8 cellular contexts compared by ENCODE assay signal in genomic region chr7:112454191-112454590, GRCh38. TPM values are rescaled to one million over a fixed set of nuclear protein-coding genes. Genes with fewer than 3 reads are reported as not detected.
DNase-seq lines count a peak whose midpoint lies in the region; ATAC-seq and TF ChIP-seq lines count a peak whose summit lies in the region.
"Not testable (repeated sequence)": the region's sequence is repeated elsewhere in the genome, so short reads cannot be mapped to it uniquely, and the experiment has no call there.
"Had no signal": no experiment of that assay in that cellular context is flagged by ENCODE, and none has a peak within 500 bp of the region (broad histone marks: within the 10 kb centered on the region; RNA-seq: fewer than 3 reads in every experiment).

No MANE protein-coding gene starts in this region.

- DNase-seq in H9; ascending aorta (ENCODE audit: low spot score in 2 of 2); effector memory CD8-positive, alpha-beta T cell; heart left ventricle; thyroid gland: not testable (repeated sequence)
- peak in 1 of 2 donors; percentile 62 for DNase-seq in gastrocnemius medialis

- H4K91ac ChIP-seq in H9 (ENCODE audit: insufficient read length, low read depth, low read length) = not testable (repeated sequence)

- not testable (repeated sequence) for H3K27ac Mint-ChIP-seq in H9
- H3K27ac Mint-ChIP-seq in effector memory CD8-positive, alpha-beta T cell = peak overlapping the region; percentile 5 to 12

- 0 out of 3 replicates have a peak, but pooled peaks have one; percentile 11 for TF ChIP-seq CTCF in H9 (conservative IDR thresholded peaks at IDR 0.05)
- TF ChIP-seq CTCF in ascending aorta (IDR thresholded peaks at IDR 0.05); heart left ventricle (IDR thresholded peaks at IDR 0.05); gastrocnemius medialis (IDR thresholded peaks at IDR 0.05 in 4 of 5, conservative IDR thresholded peaks at IDR 0.05 in 1 of 5); thyroid gland (IDR thresholded peaks at IDR 0.05): not testable (repeated sequence)

- H2BK120ac ChIP-seq in H9 (ENCODE audit: low read depth, low read length, poor library complexity, severe bottlenecking) = not testable (repeated sequence)

- H3K36me3 ChIP-seq in ascending aorta (peaks cover 20 to 37% of the 10 kb centered on the region in 2 donors), heart left ventricle (peaks cover 0 to 42% (median 38%) of the 10 kb centered on the region in 9 donors), muscle layer of colon (ENCODE audit: insufficient read depth, low read length) (peaks cover 30% of the 10 kb centered on the region), gastrocnemius medialis (peaks cover 0 to 33% of the 10 kb centered on the region in 2 donors), thyroid gland (peaks cover 11 to 27% of the 10 kb centered on the region in 2 donors)

- H4K20me1 ChIP-seq in H9 (ENCODE audit: control insufficient read depth, insufficient read depth, insufficient read length) = not testable (repeated sequence)

- H3K4me3 ChIP-seq in ascending aorta (peak overlapping the region; percentile 78 to 96), heart left ventricle (peak overlapping the region in 9 of 12 donors; percentile 13 to 99 (median 85)), gastrocnemius medialis (peak overlapping the region; percentile 87 to 92 (median 90))
- H3K4me3 ChIP-seq in muscle layer of colon (ENCODE audit: low read depth in 1 of 2, low read length in 2 of 2); thyroid gland (replicated peaks in 1 of 3): not testable (repeated sequence)

- in situ Hi-C loops in gastrocnemius medialis (cut with MboI; ENCODE audit: low sequenced_read_pairs in 4 of 4) = loop anchor here in 1 of 4 donors (10.0 kb wide), 1 partner anchor 249 kb away; the partner anchor contains the start of genes DOCK4 and ZNF277

- H3K9me3 ChIP-seq in H9 (ENCODE audit: control insufficient read depth, low read depth, low read length); ascending aorta; heart left ventricle; muscle layer of colon (ENCODE audit: low read length); gastrocnemius medialis; thyroid gland: not testable (repeated sequence)

- H3K18ac ChIP-seq in H9 (ENCODE audit: insufficient read length, low read depth, low read length) = not testable (repeated sequence)

- not testable (repeated sequence) for H3K56ac ChIP-seq in H9 (ENCODE audit: insufficient read length, low read depth, low read length)

- H3T11ph ChIP-seq in H9 (ENCODE audit: low read length) = not testable (repeated sequence)

- H3K23me2 ChIP-seq in H9 (ENCODE audit: insufficient read length, low read depth, low read length, poor library complexity, severe bottlenecking) = not testable (repeated sequence)

- not testable (repeated sequence) for H3K9ac ChIP-seq in H9 (ENCODE audit: extremely low read depth, insufficient read length, low read length); muscle layer of colon (ENCODE audit: low read length)

- not testable (repeated sequence) for H4K8ac ChIP-seq in H9 (replicated peaks; ENCODE audit: insufficient read length, low read depth, low read length)

- not testable (repeated sequence) for H3K4me2 ChIP-seq in H9 (ENCODE audit: insufficient read depth, insufficient read length, low read length)

- H3K14ac ChIP-seq in H9 (ENCODE audit: insufficient read depth, low read length) = not testable (repeated sequence)

- H2BK5ac ChIP-seq in H9 (ENCODE audit: insufficient read length, low read length) = not testable (repeated sequence)

- H3K23ac ChIP-seq in H9 (ENCODE audit: insufficient read length, low read depth, low read length) = not testable (repeated sequence)

- H2AK5ac ChIP-seq in H9 (ENCODE audit: insufficient read length, low read length) = not testable (repeated sequence)

- not testable (repeated sequence) for ATAC-seq in effector memory CD8-positive, alpha-beta T cell (replicated peaks); heart left ventricle; gastrocnemius medialis

- not testable (repeated sequence) for H2BK20ac ChIP-seq in H9 (ENCODE audit: low read depth, low read length, poor library complexity, severe bottlenecking)

- not testable (repeated sequence) for H3K4ac ChIP-seq in H9 (ENCODE audit: low read depth, low read length)

- H3K4me1 ChIP-seq in H9 (ENCODE audit: insufficient read depth, low read length) = not testable (repeated sequence)
- H3K4me1 ChIP-seq in ascending aorta (peaks cover 0 to 13% of the 10 kb centered on the region in 2 donors), heart left ventricle (peaks cover 4 to 49% (median 29%) of the 10 kb centered on the region in 12 donors), muscle layer of colon (ENCODE audit: insufficient read depth, low read length) (peaks cover 36% of the 10 kb centered on the region), gastrocnemius medialis (peaks cover 33 to 43% of the 10 kb centered on the region in 2 donors), thyroid gland (peaks cover 20 to 27% of the 10 kb centered on the region in 2 donors)

- H3K27ac ChIP-seq in H9 (ENCODE audit: insufficient read length, low read depth, low read length) = not testable (repeated sequence)
- H3K27ac ChIP-seq in ascending aorta = peak overlapping the region; percentile 97 to 99
- H3K27ac ChIP-seq in heart left ventricle = peak overlapping the region in 11 of 12 donors; percentile 48 to 100 (median 97)
- H3K27ac ChIP-seq in muscle layer of colon (ENCODE audit: low read depth, low read length) = peak overlapping the region; percentile 2
- H3K27ac ChIP-seq in gastrocnemius medialis = peak overlapping the region; percentile 96 to 100 (median 98)
- peak overlapping the region in 2 of 3 donors; percentile 100 for H3K27ac ChIP-seq in thyroid gland

- H3K9me3 Mint-ChIP-seq in H9; effector memory CD8-positive, alpha-beta T cell: not testable (repeated sequence)

- not testable (repeated sequence) for H4K5ac ChIP-seq in H9 (ENCODE audit: insufficient read length, low read depth, low read length)

- not testable (repeated sequence) for H2BK15ac ChIP-seq in H9 (ENCODE audit: low read depth, low read length)

- H3K79me2 ChIP-seq in H9 (ENCODE audit: insufficient read depth, low read length) = peaks cover 20% of the 10 kb centered on the region; the same call in 1 of the 2 replicates

- TF ChIP-seq POLR2A in heart left ventricle (IDR thresholded peaks at IDR 0.05); gastrocnemius medialis (IDR thresholded peaks at IDR 0.05); thyroid gland (IDR thresholded peaks at IDR 0.05): not testable (repeated sequence)

- not testable (repeated sequence) for H2AFZ ChIP-seq in H9 (ENCODE audit: low read length)

- not testable (repeated sequence) for H3K27me3 Mint-ChIP-seq in H9 (ENCODE audit: low read depth); effector memory CD8-positive, alpha-beta T cell

- not testable (repeated sequence) for H3K79me1 ChIP-seq in H9 (ENCODE audit: insufficient read depth, low read depth, low read length, poor library complexity, severe bottlenecking)

- WGBS in H9 (ENCODE audit: extremely low coverage, insufficient read length, low lambda C conversion rate) = no CpG with 5 or more reads among the region's 6 CpGs
- WGBS in heart left ventricle, 4 donors = 49 to 74% (median 66%) methylated on average over 6 of the region's 6 CpGs
- 95 to 96% methylated on average over 6 of the region's 6 CpGs for WGBS in thyroid gland, 2 donors

- H3K27me3 ChIP-seq in H9 (ENCODE audit: insufficient read depth, low read length); ascending aorta; heart left ventricle; muscle layer of colon (ENCODE audit: control insufficient read depth in 1 of 2, insufficient read depth in 2 of 2, low read length in 2 of 2); gastrocnemius medialis; thyroid gland: not testable (repeated sequence)

- H3K4me1 Mint-ChIP-seq in H9 = peaks cover 22 to 25% of the 10 kb centered on the region in 2 experiments
- H3K4me1 Mint-ChIP-seq in effector memory CD8-positive, alpha-beta T cell (ENCODE audit: low read depth in 2 of 2) = peaks cover 20% of the 10 kb centered on the region in 2 donors

- intact Hi-C loops in ascending aorta (cut with DNase I) (loop anchor here (5.0 to 10.0 kb wide), 2 partner anchors 62 to 1631 kb away; no protein-coding TSS in a partner anchor), heart left ventricle (cut with DNase I) (loop anchor here in 1 of 10 donors (5.0 kb wide), 1 partner anchor 247 kb away; the partner anchor contains the start of genes DOCK4 and ZNF277), gastrocnemius medialis (cut with DNase I; ENCODE audit: low total_unique reads) (loop anchor here (5.0 to 10.0 kb wide), 2 partner anchors 1458 to 1631 kb away; no protein-coding TSS in a partner anchor), thyroid gland (cut with DNase I) (loop anchor here (10.0 kb wide), 1 partner anchor 249 kb away; the partner anchor contains the start of genes DOCK4 and ZNF277)

- H2BK12ac ChIP-seq in H9 (ENCODE audit: insufficient read length, low read depth, low read length) = not testable (repeated sequence)

- H3K36me3 Mint-ChIP-seq in H9 (ENCODE audit: insufficient read depth in 1 of 3, low read depth in 3 of 3) = peaks cover 22 to 44% (median 36%) of the 10 kb centered on the region in 3 experiments
- peaks cover 59% of the 10 kb centered on the region for H3K36me3 Mint-ChIP-seq in effector memory CD8-positive, alpha-beta T cell (ENCODE audit: insufficient read depth)

- H3K4me3 Mint-ChIP-seq in H9; effector memory CD8-positive, alpha-beta T cell: not testable (repeated sequence)

RNA-seq across cellular contexts. Expression of gene IFRD1, which starts 3.9 kb away (rescaled TPM):
- total RNA-seq in H9 (2021) (60.6 and 67.8 TPM in 2 replicates), ascending aorta (35.1 TPM), heart left ventricle (10 to 100 TPM; 11.3 to 50.6 (median 26.3) TPM), gastrocnemius medialis (10 to 100 TPM; 37.8 to 70.8 (median 50.1) TPM), thyroid gland (10 to 100 TPM; 34.5 to 84.8 (median 57.1) TPM)
- 10 to 100 TPM; 36.2 to 74.7 TPM for polyA plus RNA-seq in heart left ventricle

RNA-seq across cellular contexts. Expression of gene LSMEM1, which starts 26.6 kb away (rescaled TPM):
- 0.46 and 1.0 TPM in 2 replicates for total RNA-seq in H9 (2021)
- total RNA-seq in ascending aorta = not detected
- 1 to 10 TPM; 1.3 to 7.3 (median 2.7) TPM for total RNA-seq in heart left ventricle
- polyA plus RNA-seq in heart left ventricle = 1 to 10 TPM in 1 of 2 donors, under 1 TPM in 1; 0.40 to 4.0 TPM
- 10 to 100 TPM in 1 of 4 donors, 1 to 10 TPM in 3; 2.2 to 18.4 (median 5.5) TPM for total RNA-seq in gastrocnemius medialis
- 1 to 10 TPM in 3 of 4 donors, under 1 TPM in 1; 0.39 to 5.5 (median 1.9) TPM for total RNA-seq in thyroid gland
- total RNA-seq: H4 had no signal
